Comparison of ENCODE assay signal across 15 cellular contexts in the genomic region with DNA sequence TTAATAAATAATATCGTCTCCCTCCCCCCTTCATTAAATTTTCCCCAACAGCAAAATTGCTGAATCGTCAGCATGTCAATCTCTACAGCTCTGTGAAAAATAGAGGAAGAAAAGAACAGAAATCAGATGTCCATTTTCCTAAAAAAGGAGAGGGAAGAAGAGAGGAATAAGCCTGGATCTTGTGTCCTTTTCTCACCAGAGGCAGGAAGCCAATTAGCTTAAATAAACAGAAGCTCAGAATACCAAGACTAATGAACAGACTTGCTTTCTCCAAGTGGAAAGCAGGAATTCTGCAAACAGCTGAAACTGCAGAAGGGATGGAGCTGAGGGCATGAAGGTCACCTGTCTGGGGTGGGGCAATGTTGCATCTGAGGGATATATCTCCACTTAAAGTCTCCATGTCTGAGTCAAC.
DNase-seq lines count a peak whose midpoint lies in the region; ATAC-seq and TF ChIP-seq lines count a peak whose summit lies in the region.
"Had no signal": no experiment of that assay in that cellular context is flagged by ENCODE, and none has a peak within 500 bp of the region (broad histone marks: within the 10 kb centered on the region; RNA-seq: fewer than 3 reads in every experiment).

No MANE protein-coding gene starts in this region.

- no peaks in the 10 kb centered on the region for H3K27me3 Mint-ChIP-seq in WTC11 (ENCODE audit: low read depth)
- H3K27me3 Mint-ChIP-seq: effector memory CD8-positive, alpha-beta T cell; stimulated activated naive CD8-positive, alpha-beta T cell treated with anti-CD3 and anti-CD28 coated beads, Interleukin-15, amount 100 ng/mL, for 72 hours had no signal

- H3K4me1 ChIP-seq in HUES48 (ENCODE audit: control insufficient read depth, insufficient read depth, low read length) = peaks cover 27% of the 10 kb centered on the region
- no peaks in the 10 kb centered on the region for H3K4me1 ChIP-seq in BE2C

- peaks cover 34% of the 10 kb centered on the region for H3K4me1 Mint-ChIP-seq in WTC11
- H3K4me1 Mint-ChIP-seq: stimulated activated naive CD8-positive, alpha-beta T cell treated with anti-CD3 and anti-CD28 coated beads, Interleukin-15, amount 100 ng/mL, for 72 hours had no signal

- H3K27me3 ChIP-seq in HUES48 (ENCODE audit: control insufficient read depth, insufficient read depth, low read length) (no peaks in the 10 kb centered on the region), BE2C (no peaks in the 10 kb centered on the region)
- H3K27me3 ChIP-seq: gastrocnemius medialis had no signal

- peak overlapping the region; percentile 54 for H3K27ac Mint-ChIP-seq in WTC11
- H3K27ac Mint-ChIP-seq: effector memory CD8-positive, alpha-beta T cell; stimulated activated naive CD8-positive, alpha-beta T cell treated with anti-CD3 and anti-CD28 coated beads, Interleukin-15, amount 100 ng/mL, for 72 hours had no signal

- peaks cover 21% of the 10 kb centered on the region for H3K9me3 Mint-ChIP-seq in WTC11

- POLR2A ChIA-PET in WTC11 (lab: Charles Lee) = no interaction called here

- H3K9ac ChIP-seq in HUES48 (ENCODE audit: low read depth, low read length) = no peak overlapping the region

- H3K9me3 ChIP-seq in HUES48 (ENCODE audit: control insufficient read depth, insufficient read depth, low read length) (no peaks in the 10 kb centered on the region), BE2C (no peaks in the 10 kb centered on the region)
- H3K9me3 ChIP-seq: gastrocnemius medialis had no signal

- no peaks in the 10 kb centered on the region for H3K36me3 ChIP-seq in HUES48 (ENCODE audit: control insufficient read depth, insufficient read depth, low read length)
- H3K36me3 ChIP-seq in BE2C = no peaks in the 10 kb centered on the region
- H3K36me3 ChIP-seq: gastrocnemius medialis had no signal

- peak overlapping the region; percentile 33 for H3K27ac ChIP-seq in HUES48 (ENCODE audit: low read depth, low read length)
- H3K27ac ChIP-seq: C4-2B, gastrocnemius medialis had no signal

- DNase-seq in WTC11 (ENCODE audit: low spot score) = no peak
- no peak for DNase-seq in left lobe of liver (ENCODE audit: low spot score)
- DNase-seq in renal cortical epithelial cell (ENCODE audit: low read depth) = peak; percentile 85
- no peak for DNase-seq in BE2C
- DNase-seq in GM10266 (ENCODE audit: extremely low spot score) = no peak
- DNase-seq in GM03348 (ENCODE audit: low spot score) = no peak
- DNase-seq: activated effector memory CD4-positive, alpha-beta T cell treated with Interleukin-2 at 50 U/mL for 16 hours; effector memory CD8-positive, alpha-beta T cell; gastrocnemius medialis; H7; stimulated activated naive CD8-positive, alpha-beta T cell treated with anti-CD3 and anti-CD28 coated beads, Interleukin-15, amount 100 ng/mL, for 72 hours had no signal

- H3K4me3 Mint-ChIP-seq in WTC11 = peak overlapping the region; percentile 22
- H3K4me3 Mint-ChIP-seq: effector memory CD8-positive, alpha-beta T cell; stimulated activated naive CD8-positive, alpha-beta T cell treated with anti-CD3 and anti-CD28 coated beads, Interleukin-15, amount 100 ng/mL, for 72 hours had no signal

- no peak overlapping the region for H3K4me3 ChIP-seq in HUES48 (ENCODE audit: low read depth, low read length)
- H3K4me3 ChIP-seq in BE2C (ENCODE audit: low read depth, low read length) = no peak overlapping the region
- H3K4me3 ChIP-seq: gastrocnemius medialis had no signal

- CTCF ChIA-PET in WTC11 (lab: Charles Lee) = interaction anchor here (1.7 kb wide), 1 partner anchor 266 kb away, joined by 9 read pairs; the partner anchor contains the start of gene CCDC85A

- ATAC-seq in WTC11 = peak; percentile 61
- ATAC-seq in left lobe of liver = peak; percentile 57
- ATAC-seq in HG03432 (IDR thresholded peaks at IDR 0.05; ENCODE audit: unreplicated experiment) = no peak
- ATAC-seq: effector memory CD8-positive, alpha-beta T cell; gastrocnemius medialis; stimulated activated naive CD8-positive, alpha-beta T cell treated with anti-CD3 and anti-CD28 coated beads, Interleukin-15, amount 100 ng/mL, for 72 hours had no signal

- H3K36me3 Mint-ChIP-seq in WTC11 = peaks cover 21% of the 10 kb centered on the region
- H3K36me3 Mint-ChIP-seq: brain had no signal

- TF ChIP-seq CTCF in WTC11 (IDR thresholded peaks at IDR 0.05) (no peak), BE2C (IDR thresholded peaks at IDR 0.05; ENCODE audit: low read depth, low read length) (no peak), GM10266 (IDR thresholded peaks at IDR 0.05; ENCODE audit: control insufficient read depth, insufficient read depth, low read depth, missing control alignments) (no peak)

TF ChIP-seq in WTC11, 78 proteins besides CTCF, POLR2A, EP300 and RAD21 (continues in another document):
- no peak for TF ChIP-seq PRDM15 (CRISPR knock-in tag; IDR thresholded peaks at IDR 0.05)
- TF ChIP-seq ZNF317 (CRISPR knock-in tag; IDR thresholded peaks at IDR 0.05; ENCODE audit: borderline replicate concordance, low read depth) = no peak
- no peak for TF ChIP-seq ERG (CRISPR knock-in tag; IDR thresholded peaks at IDR 0.05)
- no peak for TF ChIP-seq NR1H2 (CRISPR knock-in tag; IDR thresholded peaks at IDR 0.05)
- TF ChIP-seq, protein P1, sequence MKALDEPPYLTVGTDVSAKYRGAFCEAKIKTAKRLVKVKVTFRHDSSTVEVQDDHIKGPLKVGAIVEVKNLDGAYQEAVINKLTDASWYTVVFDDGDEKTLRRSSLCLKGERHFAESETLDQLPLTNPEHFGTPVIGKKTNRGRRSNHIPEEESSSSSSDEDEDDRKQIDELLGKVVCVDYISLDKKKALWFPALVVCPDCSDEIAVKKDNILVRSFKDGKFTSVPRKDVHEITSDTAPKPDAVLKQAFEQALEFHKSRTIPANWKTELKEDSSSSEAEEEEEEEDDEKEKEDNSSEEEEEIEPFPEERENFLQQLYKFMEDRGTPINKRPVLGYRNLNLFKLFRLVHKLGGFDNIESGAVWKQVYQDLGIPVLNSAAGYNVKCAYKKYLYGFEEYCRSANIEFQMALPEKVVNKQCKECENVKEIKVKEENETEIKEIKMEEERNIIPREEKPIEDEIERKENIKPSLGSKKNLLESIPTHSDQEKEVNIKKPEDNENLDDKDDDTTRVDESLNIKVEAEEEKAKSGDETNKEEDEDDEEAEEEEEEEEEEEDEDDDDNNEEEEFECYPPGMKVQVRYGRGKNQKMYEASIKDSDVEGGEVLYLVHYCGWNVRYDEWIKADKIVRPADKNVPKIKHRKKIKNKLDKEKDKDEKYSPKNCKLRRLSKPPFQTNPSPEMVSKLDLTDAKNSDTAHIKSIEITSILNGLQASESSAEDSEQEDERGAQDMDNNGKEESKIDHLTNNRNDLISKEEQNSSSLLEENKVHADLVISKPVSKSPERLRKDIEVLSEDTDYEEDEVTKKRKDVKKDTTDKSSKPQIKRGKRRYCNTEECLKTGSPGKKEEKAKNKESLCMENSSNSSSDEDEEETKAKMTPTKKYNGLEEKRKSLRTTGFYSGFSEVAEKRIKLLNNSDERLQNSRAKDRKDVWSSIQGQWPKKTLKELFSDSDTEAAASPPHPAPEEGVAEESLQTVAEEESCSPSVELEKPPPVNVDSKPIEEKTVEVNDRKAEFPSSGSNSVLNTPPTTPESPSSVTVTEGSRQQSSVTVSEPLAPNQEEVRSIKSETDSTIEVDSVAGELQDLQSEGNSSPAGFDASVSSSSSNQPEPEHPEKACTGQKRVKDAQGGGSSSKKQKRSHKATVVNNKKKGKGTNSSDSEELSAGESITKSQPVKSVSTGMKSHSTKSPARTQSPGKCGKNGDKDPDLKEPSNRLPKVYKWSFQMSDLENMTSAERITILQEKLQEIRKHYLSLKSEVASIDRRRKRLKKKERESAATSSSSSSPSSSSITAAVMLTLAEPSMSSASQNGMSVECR (CRISPR knock-in tag; IDR thresholded peaks at IDR 0.05; ENCODE audit: borderline replicate concordance) = no peak
- no peak for TF ChIP-seq NFYB (CRISPR knock-in tag; conservative IDR thresholded peaks at IDR 0.05; ENCODE audit: low read depth)
- no peak for TF ChIP-seq TCF7 (CRISPR knock-in tag; IDR thresholded peaks at IDR 0.05; ENCODE audit: low read depth)
- no peak for TF ChIP-seq FOXP1 (CRISPR knock-in tag; IDR thresholded peaks at IDR 0.05; ENCODE audit: borderline replicate concordance)
